1 cellular context compared by ENCODE assay signal in genomic region chr15:67839929-67840746, GRCh38.
TF ChIP-seq lines count a peak whose summit lies in the region.

Gene RNU6-1, minus strand, starts transcription at chr15:67840045.

TF ChIP-seq in K562, 482 proteins besides CTCF, POLR2A, EP300 and RAD21 (continued from another document and continues in another):
- TF ChIP-seq REST (CRISPR knock-in tag; IDR thresholded peaks at IDR 0.05; ENCODE audit: low read depth) = peak; percentile 77
- TF ChIP-seq KLF10 (CRISPR knock-in tag; IDR thresholded peaks at IDR 0.05) = no peak
- TF ChIP-seq ZNF75A (CRISPR knock-in tag; IDR thresholded peaks at IDR 0.05) = no peak
- TF ChIP-seq CREBBP (IDR thresholded peaks at IDR 0.05; ENCODE audit: low read depth, low read length) = no peak
- TF ChIP-seq CLOCK (CRISPR knock-in tag; IDR thresholded peaks at IDR 0.05; ENCODE audit: borderline replicate concordance) = no peak
- TF ChIP-seq SMARCA5 (IDR thresholded peaks at IDR 0.05) = no peak
- TF ChIP-seq ZBTB34 (CRISPR knock-in tag; IDR thresholded peaks at IDR 0.05) = no peak
- TF ChIP-seq ASH1L (IDR thresholded peaks at IDR 0.05; ENCODE audit: borderline replicate concordance, low read depth, partially characterized antibody) = no peak
- peak; percentile 64 for TF ChIP-seq C11orf30 (IDR thresholded peaks at IDR 0.05; ENCODE audit: low read depth)
- no peak for TF ChIP-seq ZNF253 (CRISPR knock-in tag; conservative IDR thresholded peaks at IDR 0.05)
- TF ChIP-seq THRAP3 (IDR thresholded peaks at IDR 0.05; ENCODE audit: borderline replicate concordance) = no peak
- TF ChIP-seq TAF9B (IDR thresholded peaks at IDR 0.05; ENCODE audit: partially characterized antibody) = peak; percentile 51
- TF ChIP-seq HIVEP1 (CRISPR knock-in tag; IDR thresholded peaks at IDR 0.05) = no peak
- no peak for TF ChIP-seq RBM17 (IDR thresholded peaks at IDR 0.05; ENCODE audit: borderline replicate concordance, low read depth, low read length)
- peak; percentile 64; the same call in 1 of the 2 replicates for TF ChIP-seq VEZF1 (CRISPR knock-in tag; IDR thresholded peaks at IDR 0.05)
- no peak for TF ChIP-seq ZNF274 (IDR thresholded peaks at IDR 0.05; ENCODE audit: borderline replicate concordance, low read depth, low read length)
- no peak for TF ChIP-seq ZNF354B (CRISPR knock-in tag; IDR thresholded peaks at IDR 0.05)
- no peak for TF ChIP-seq FOS (IDR thresholded peaks at IDR 0.05; ENCODE audit: extremely low read depth, insufficient read length)
- TF ChIP-seq ZHX1 (conservative IDR thresholded peaks at IDR 0.05; ENCODE audit: low read length) = no peak
- TF ChIP-seq CC2D1A (IDR thresholded peaks at IDR 0.05) = no peak
- TF ChIP-seq DEAF1 (CRISPR knock-in tag; IDR thresholded peaks at IDR 0.05) = no peak; the same call in 1 of the 2 replicates
- peak; percentile 91 for TF ChIP-seq CXXC5 (CRISPR knock-in tag; IDR thresholded peaks at IDR 0.05)
- TF ChIP-seq ZNF717 (CRISPR knock-in tag; IDR thresholded peaks at IDR 0.05) = no peak
- TF ChIP-seq ETS1 (conservative IDR thresholded peaks at IDR 0.05; ENCODE audit: control insufficient read depth, low read depth, low read length) = no peak
- no peak for TF ChIP-seq EWSR1 (IDR thresholded peaks at IDR 0.05; ENCODE audit: borderline replicate concordance, low read depth, partially characterized antibody)
- no peak for TF ChIP-seq ZNF696 (CRISPR knock-in tag; conservative IDR thresholded peaks at IDR 0.05)
- TF ChIP-seq GTF2F1 (IDR thresholded peaks at IDR 0.05; ENCODE audit: low read depth, low read length) = peak; percentile 66; the same call in 1 of the 2 replicates
- no peak for TF ChIP-seq ATF4 (CRISPR knock-in tag; IDR thresholded peaks at IDR 0.05)
- TF ChIP-seq ZNF395 (CRISPR knock-in tag; IDR thresholded peaks at IDR 0.05) = peak; percentile 54; the same call in 1 of the 2 replicates
- no peak for TF ChIP-seq HMG20A (CRISPR knock-in tag; conservative IDR thresholded peaks at IDR 0.05)
- TF ChIP-seq ZNF263 (CRISPR knock-in tag; IDR thresholded peaks at IDR 0.05; ENCODE audit: borderline replicate concordance) = no peak; the same call in 1 of the 2 replicates
- TF ChIP-seq HINFP (tag; conservative IDR thresholded peaks at IDR 0.05; ENCODE audit: low read depth) = no peak
- TF ChIP-seq E2F5 (CRISPR knock-in tag; IDR thresholded peaks at IDR 0.05) = no peak
- no peak for TF ChIP-seq XRCC5 (IDR thresholded peaks at IDR 0.05; ENCODE audit: low read depth, low read length)
- TF ChIP-seq HNRNPK (IDR thresholded peaks at IDR 0.05; ENCODE audit: low read depth, low read length, poor library complexity, severe bottlenecking) = no peak
- TF ChIP-seq U2AF1 (optimal IDR thresholded peaks at IDR 0.05; ENCODE audit: low read depth, low read length) = no peak
- TF ChIP-seq RBM14 (IDR thresholded peaks at IDR 0.05; ENCODE audit: borderline replicate concordance, insufficient read depth, low read depth, low read length) = no peak
- TF ChIP-seq TFAP4 (CRISPR knock-in tag; IDR thresholded peaks at IDR 0.05; ENCODE audit: borderline replicate concordance) = peak; percentile 79
- no peak for TF ChIP-seq ZNF551 (CRISPR knock-in tag; IDR thresholded peaks at IDR 0.05)
- TF ChIP-seq SMARCC2 (IDR thresholded peaks at IDR 0.05; ENCODE audit: low read depth) = no peak
